In genomic region chrX:7242613-7243012, GRCh38 we compare ENCODE assay signal across 15 cellular contexts.
DNase-seq lines count a peak whose midpoint lies in the region; ATAC-seq lines count a peak whose summit lies in the region.
"Had no signal": no experiment of that assay in that cellular context is flagged by ENCODE, and none has a peak within 500 bp of the region (broad histone marks: within the 10 kb centered on the region; RNA-seq: fewer than 3 reads in every experiment).

No MANE protein-coding gene starts in this region.

- peaks cover 27 to 52% (median 42%) of the 10 kb centered on the region in 10 experiments for H3K4me1 ChIP-seq in BLaER1 treated with 17β-estradiol and CSF1 and Interleukin-3, amounts not matched to agents 10 nM and 100 nM
- H3K4me1 ChIP-seq: heart left ventricle, parathyroid adenoma had no signal

- ATAC-seq in GM18909 (IDR thresholded peaks at IDR 0.05; ENCODE audit: poor library complexity, unreplicated experiment) (peak; percentile 96), GM21717 (IDR thresholded peaks at IDR 0.05; ENCODE audit: unreplicated experiment) (peak; percentile 99), HG03135 (IDR thresholded peaks at IDR 0.05; ENCODE audit: unreplicated experiment) (peak; percentile 89)
- ATAC-seq: effector memory CD8-positive, alpha-beta T cell; heart left ventricle had no signal

- no peaks in the 10 kb centered on the region for H3K27me3 ChIP-seq in BLaER1 treated with 17β-estradiol and CSF1 and Interleukin-3, amounts not matched to agents 10 nM and 100 nM
- H3K27me3 ChIP-seq: heart left ventricle had no signal

- DNase-seq in inferior parietal cortex (ENCODE audit: extremely low spot score) (no peak), UCSD-AML1 (lab: John Stamatoyannopoulos, UW; ENCODE audit: unreplicated experiment) (no peak), NCI-H69 (lab: John Stamatoyannopoulos, UW) (no peak), NCI-H526 treated with DMSO at 0.1 percent for 48 hours (lab: John Stamatoyannopoulos, UW) (no peak)
- DNase-seq: effector memory CD8-positive, alpha-beta T cell; EL; heart left ventricle; stimulated activated CD4-positive, alpha-beta T cell treated with anti-CD3 and anti-CD28 coated beads, Interleukin-4, amount 100 ng/mL, for 1 hour; T-helper 1 cell had no signal

- H3K9ac ChIP-seq in BLaER1 treated with 17β-estradiol and CSF1 and Interleukin-3, amounts not matched to agents 10 nM and 100 nM = no peak overlapping the region
- H3K9ac ChIP-seq: parathyroid adenoma had no signal

- peak overlapping the region in 10 of 11 experiments; percentile 17 to 75 (median 43); a peak in 13 of 22 replicates for H3K4me2 ChIP-seq in BLaER1 treated with 17β-estradiol and CSF1 and Interleukin-3, amounts not matched to agents 10 nM and 100 nM

- H4K20me1 ChIP-seq in BLaER1 treated with 17β-estradiol and CSF1 and Interleukin-3, amounts not matched to agents 10 nM and 100 nM = no peaks in the 10 kb centered on the region

- no peaks in the 10 kb centered on the region for H3K36me3 ChIP-seq in BLaER1 treated with 17β-estradiol and CSF1 and Interleukin-3, amounts not matched to agents 10 nM and 100 nM
- H3K36me3 ChIP-seq: heart left ventricle, thoracic aorta had no signal

- peaks cover 0 to 15% (median 5%) of the 10 kb centered on the region in 11 experiments; a peak in 9 of 22 replicates for H3K9me3 ChIP-seq in BLaER1 treated with 17β-estradiol and CSF1 and Interleukin-3, amounts not matched to agents 10 nM and 100 nM (replicated peaks in 1 of 11)
- H3K9me3 ChIP-seq: heart left ventricle, thoracic aorta had no signal

- no peak overlapping the region for H3K4me3 ChIP-seq in BLaER1 treated with 17β-estradiol and CSF1 and Interleukin-3, amounts not matched to agents 10 nM and 100 nM
- H3K4me3 ChIP-seq: heart left ventricle, thoracic aorta had no signal

- peak overlapping the region in 4 of 11 experiments; percentile 65 to 75 (median 66); a peak in 5 of 22 replicates for H3K27ac ChIP-seq in BLaER1 treated with 17β-estradiol and CSF1 and Interleukin-3, amounts not matched to agents 10 nM and 100 nM
- H3K27ac ChIP-seq: heart left ventricle, parathyroid adenoma, thoracic aorta had no signal
